9 cellular contexts compared by ENCODE assay signal in the genomic region with DNA sequence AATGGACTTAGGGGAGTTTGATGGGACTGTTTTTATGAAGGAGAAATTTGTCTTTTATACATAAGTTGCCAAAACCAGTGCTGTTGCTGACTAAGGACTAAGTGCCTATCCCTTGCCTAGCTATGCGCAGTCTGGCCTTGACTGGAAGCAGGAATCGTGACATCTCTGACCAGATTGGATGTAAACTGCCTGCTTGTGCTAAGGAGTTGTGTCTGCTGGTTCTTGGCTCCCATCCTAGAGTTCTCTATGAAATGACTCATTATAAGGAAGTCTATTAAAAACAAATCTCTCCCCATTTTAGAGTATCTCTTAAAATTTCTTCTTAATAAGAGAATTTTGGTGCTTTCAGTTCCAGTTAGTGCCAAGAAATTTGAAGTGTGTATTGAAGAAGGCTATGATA.
DNase-seq lines count a peak whose midpoint lies in the region; ATAC-seq and TF ChIP-seq lines count a peak whose summit lies in the region.
"Had no signal": no experiment of that assay in that cellular context is flagged by ENCODE, and none has a peak within 500 bp of the region (broad histone marks: within the 10 kb centered on the region; RNA-seq: fewer than 3 reads in every experiment).

No MANE protein-coding gene starts in this region.

- intact Hi-C loops in A673 (cut with micrococcal nuclease; ENCODE audit: unreplicated experiment) (no loop called here), lower lobe of right lung (cut with DNase I) (no loop called here), esophagus squamous epithelium (cut with DNase I) (no loop called here)

- ATAC-seq in lower lobe of right lung (peak; percentile 55 to 69), GM18909 (IDR thresholded peaks at IDR 0.05; ENCODE audit: poor library complexity, unreplicated experiment) (no peak)

- BruUV-seq in A673 (replicated peaks; lab: Mats Ljungman, UMichigan): no TSS peak

- TF ChIP-seq POLR2A in esophagus squamous epithelium (IDR thresholded peaks at IDR 0.05): no peak

- H3K27ac ChIP-seq in A673 (ENCODE audit: low read depth, low read length, poor library complexity, severe bottlenecking): no peak overlapping the region
- H3K27ac ChIP-seq in lower lobe of right lung: no peak overlapping the region
- H3K27ac ChIP-seq in esophagus squamous epithelium: no peak overlapping the region

- WGBS in esophagus squamous epithelium, 2 donors: 33 to 44% methylated on average over 2 of the region's 2 CpGs

- DNase-seq in A673 (ENCODE audit: low spot score): peak; percentile 6
- DNase-seq in Kasumi-1 (lab: John Stamatoyannopoulos, UW): peak; percentile 37 to 70
- DNase-seq in dedifferentiated amniotic fluid mesenchymal stem cell (ENCODE audit: extremely low spot score): peak; percentile 88
- no peak for DNase-seq in lower lobe of right lung
- DNase-seq in activated naive CD4-positive, alpha-beta T cell (lab: John Stamatoyannopoulos, UW): no peak
- no peak for DNase-seq in esophagus squamous epithelium (lab: John Stamatoyannopoulos, UW)
- no peak for DNase-seq in middle frontal gyrus (ENCODE audit: extremely low spot score, low spot score)
- DNase-seq: stimulated activated CD4-positive, alpha-beta T cell treated with anti-CD3 and anti-CD28 coated beads, Interleukin-2, amount 100 ng/mL, for 24 hours had no signal

- H3K36me3 ChIP-seq in A673 (ENCODE audit: insufficient read depth, low read length, poor library complexity, severe bottlenecking) (no peaks in the 10 kb centered on the region), lower lobe of right lung (no peaks in the 10 kb centered on the region), esophagus squamous epithelium (no peaks in the 10 kb centered on the region)

- POLR2A ChIA-PET in A673 (lab: Charles Lee; ENCODE audit: low non-redundant PET): no interaction called here

- TF ChIP-seq CTCF in A673 (conservative IDR thresholded peaks at IDR 0.05; ENCODE audit: low read depth, low read length) (no peak), lower lobe of right lung (IDR thresholded peaks at IDR 0.05) (no peak), esophagus squamous epithelium (IDR thresholded peaks at IDR 0.05) (no peak)

- CTCF ChIA-PET in A673 (lab: Charles Lee): no interaction called here

- H3K27me3 ChIP-seq in A673 (replicated peaks; ENCODE audit: insufficient read depth, low read depth, low read length, poor library complexity) (no peaks in the 10 kb centered on the region), lower lobe of right lung (ENCODE audit: low read depth) (no peaks in the 10 kb centered on the region), esophagus squamous epithelium (no peaks in the 10 kb centered on the region)

- no peaks in the 10 kb centered on the region for H3K4me1 ChIP-seq in A673 (ENCODE audit: insufficient read depth, low read length, poor library complexity, severe bottlenecking)
- peaks cover 7% of the 10 kb centered on the region for H3K4me1 ChIP-seq in lower lobe of right lung
- H3K4me1 ChIP-seq in esophagus squamous epithelium: peaks cover 0 to 15% (median 0%) of the 10 kb centered on the region in 3 donors

- H3K9me3 ChIP-seq in A673 (ENCODE audit: low read depth, low read length, poor library complexity, severe bottlenecking): no peaks in the 10 kb centered on the region
- H3K9me3 ChIP-seq in lower lobe of right lung: no peaks in the 10 kb centered on the region
- H3K9me3 ChIP-seq in esophagus squamous epithelium: no peaks in the 10 kb centered on the region

- H3K4me3 ChIP-seq in A673 (ENCODE audit: low read depth, low read length, poor library complexity, severe bottlenecking) (no peak overlapping the region), lower lobe of right lung (no peak overlapping the region), esophagus squamous epithelium (no peak overlapping the region)

Comparison
In these comparisons a context has a peak if more than half of its experiments do, and no peak if none do; other contexts are left out.
1. DNase-seq: peak in A673 (single experiment), Kasumi-1 (2 of 2) and dedifferentiated amniotic fluid mesenchymal stem cell (single experiment); none in lower lobe of right lung (single experiment), activated naive CD4-positive, alpha-beta T cell (0 of 4), esophagus squamous epithelium (single experiment) and middle frontal gyrus (single experiment).